10 cellular contexts compared by ENCODE assay signal in genomic region chr9:113675475-113675941, GRCh38.
A peak's percentile ranks its signal among the peaks of the same experiment; 100 is the strongest.
DNase-seq lines count a peak whose midpoint lies in the region; ATAC-seq and TF ChIP-seq lines count a peak whose summit lies in the region.
"Had no signal": no experiment of that assay in that cellular context is flagged by ENCODE, and none has a peak within 500 bp of the region (broad histone marks: within the 10 kb centered on the region; RNA-seq: fewer than 3 reads in every experiment).

No MANE protein-coding gene starts in this region.

- peak; percentile 23 for DNase-seq in CD1c-positive myeloid dendritic cell (ENCODE audit: extremely low spot score)
- peak; percentile 83 for DNase-seq in PC-3
- DNase-seq in putamen (ENCODE audit: low spot score) = no peak
- no peak for DNase-seq in CD8-positive, alpha-beta memory T cell
- no peak for DNase-seq in NCI-H2081 treated with DMSO at 0.1 percent for 48 hours (lab: John Stamatoyannopoulos, UW)
- DNase-seq in DMS79 (lab: John Stamatoyannopoulos, UW) = no peak
- DNase-seq: effector memory CD8-positive, alpha-beta T cell; stimulated activated CD4-positive, alpha-beta T cell treated with anti-CD3 and anti-CD28 coated beads, Interleukin-15, amount 100 ng/mL, for 24 hours had no signal

- H3K36me3 Mint-ChIP-seq in CD8-positive, alpha-beta memory T cell = no peaks in the 10 kb centered on the region

- H3K9ac ChIP-seq in PC-3 (ENCODE audit: low read length) (peak overlapping the region; percentile 46), parathyroid adenoma (no peak overlapping the region)

- H3K9me2 ChIP-seq in PC-3 (replicated peaks; ENCODE audit: low read length) = no peaks in the 10 kb centered on the region

- peak overlapping the region; percentile 58 for H3K4me2 ChIP-seq in PC-3 (ENCODE audit: low read length)
- H3K4me2 ChIP-seq in parathyroid adenoma (ENCODE audit: low read length) = peak overlapping the region; percentile 10

- H3K27me3 Mint-ChIP-seq in CD8-positive, alpha-beta memory T cell = peaks cover 36 to 60% of the 10 kb centered on the region in 2 donors

- CTCF ChIA-PET in PC-3 (lab: Charles Lee) = no interaction called here
- CTCF ChIA-PET in CD8-positive, alpha-beta memory T cell (lab: Charles Lee) = interaction anchor here (1.4 kb wide), 1 partner anchor 17 kb away, joined by 3 read pairs; no protein-coding TSS in a partner anchor

- no peaks in the 10 kb centered on the region for H4K20me1 ChIP-seq in PC-3 (ENCODE audit: low read length)

- H3K27me3 ChIP-seq in PC-3 (ENCODE audit: low read length) (no peaks in the 10 kb centered on the region), parathyroid adenoma (ENCODE audit: control insufficient read depth, insufficient read depth, low read length) (no peaks in the 10 kb centered on the region)
- H3K27me3 ChIP-seq in CD8-positive, alpha-beta memory T cell (ENCODE audit: insufficient read depth, low read length, poor library complexity, severe bottlenecking) = peaks cover 3% of the 10 kb centered on the region

- peak overlapping the region; percentile 80 for H3K27ac ChIP-seq in PC-3 (ENCODE audit: low read length)
- H3K27ac ChIP-seq in parathyroid adenoma = no peak overlapping the region
- H3K27ac ChIP-seq in CD8-positive, alpha-beta memory T cell (ENCODE audit: low read depth, low read length) = no peak overlapping the region

- no TSS peak for BruUV-seq in PC-3 (replicated peaks; lab: Mats Ljungman, UMichigan)

- H3K4me3 Mint-ChIP-seq in CD8-positive, alpha-beta memory T cell = no peak overlapping the region
- H3K4me3 Mint-ChIP-seq: effector memory CD8-positive, alpha-beta T cell had no signal

- POLR2A ChIA-PET in PC-3 (lab: Charles Lee; ENCODE audit: unreplicated experiment) = no interaction called here
- POLR2A ChIA-PET in CD8-positive, alpha-beta memory T cell (lab: Charles Lee) = no interaction called here

- H3K36me3 ChIP-seq in PC-3 (ENCODE audit: low read depth, low read length) = no peaks in the 10 kb centered on the region
- no peaks in the 10 kb centered on the region for H3K36me3 ChIP-seq in parathyroid adenoma (ENCODE audit: control insufficient read depth, insufficient read depth, low read length)
- H3K36me3 ChIP-seq in CD8-positive, alpha-beta memory T cell (ENCODE audit: insufficient read depth, low read length) = no peaks in the 10 kb centered on the region

- peak; percentile 81 for ATAC-seq in PC-3
- peak; percentile 52 for ATAC-seq in esophagus mucosa
- ATAC-seq: effector memory CD8-positive, alpha-beta T cell had no signal

- intact Hi-C loops in PC-3 (cut with micrococcal nuclease) = no loop called here

- H2AFZ ChIP-seq in PC-3 (ENCODE audit: low read length) (peak overlapping the region; percentile 53), parathyroid adenoma (no peak overlapping the region)

- H3K9me3 Mint-ChIP-seq in CD8-positive, alpha-beta memory T cell = no peaks in the 10 kb centered on the region
- H3K9me3 Mint-ChIP-seq: effector memory CD8-positive, alpha-beta T cell had no signal

- no peaks in the 10 kb centered on the region for H3K9me3 ChIP-seq in PC-3 (ENCODE audit: low read length)
- H3K9me3 ChIP-seq in parathyroid adenoma (ENCODE audit: control insufficient read depth, low read length) = no peaks in the 10 kb centered on the region
- H3K9me3 ChIP-seq in CD8-positive, alpha-beta memory T cell (ENCODE audit: low read length) = no peaks in the 10 kb centered on the region

- no peak for TF ChIP-seq CTCF in PC-3 (conservative IDR thresholded peaks at IDR 0.05; ENCODE audit: low read depth, low read length)
- no peak for TF ChIP-seq CTCF in parathyroid adenoma (IDR thresholded peaks at IDR 0.05)

- H3K4me1 ChIP-seq in PC-3 (ENCODE audit: insufficient read depth, low read length) (peaks cover 24% of the 10 kb centered on the region), parathyroid adenoma (no peaks in the 10 kb centered on the region)
- no peaks in the 10 kb centered on the region for H3K4me1 ChIP-seq in CD8-positive, alpha-beta memory T cell (ENCODE audit: insufficient read depth, low read length)

- H3K4me1 Mint-ChIP-seq in CD8-positive, alpha-beta memory T cell = no peaks in the 10 kb centered on the region

- no peak overlapping the region for H3K27ac Mint-ChIP-seq in CD8-positive, alpha-beta memory T cell

- no peaks in the 10 kb centered on the region for H3K79me2 ChIP-seq in PC-3 (ENCODE audit: low read length)
- H3K79me2 ChIP-seq in parathyroid adenoma = no peaks in the 10 kb centered on the region

- H3K4me3 ChIP-seq in PC-3 (ENCODE audit: low read length) (no peak overlapping the region), parathyroid adenoma (ENCODE audit: low read depth, low read length) (no peak overlapping the region)
- no peak overlapping the region for H3K4me3 ChIP-seq in CD8-positive, alpha-beta memory T cell (ENCODE audit: low read length)

- H3F3A ChIP-seq in PC-3 (ENCODE audit: low read length, unreplicated experiment) = no peaks in the 10 kb centered on the region

Comparison
In these comparisons a context has a peak if more than half of its experiments do, and no peak if none do; other contexts are left out.
1. DNase-seq: peak in CD1c-positive myeloid dendritic cell (single experiment) and PC-3 (single experiment); none in putamen (single experiment), CD8-positive, alpha-beta memory T cell (0 of 5), NCI-H2081 treated with DMSO at 0.1 percent for 48 hours (single experiment) and DMS79 (single experiment).